In genomic region chr11:13168281-13168680, GRCh38 we compare ENCODE assay signal across 23 cellular contexts.
DNase-seq lines count a peak whose midpoint lies in the region; ATAC-seq and TF ChIP-seq lines count a peak whose summit lies in the region.
"Had no signal": no experiment of that assay in that cellular context is flagged by ENCODE, and none has a peak within 500 bp of the region (broad histone marks: within the 10 kb centered on the region; RNA-seq: fewer than 3 reads in every experiment).

No MANE protein-coding gene starts in this region.

- no peaks in the 10 kb centered on the region for H3K9me3 Mint-ChIP-seq in CD4-positive, alpha-beta T cell
- H3K9me3 Mint-ChIP-seq: activated naive CD4-positive, alpha-beta T cell treated with anti-CD3 and anti-CD28 coated beads, Interleukin-2, amount 50 U/mL, for 24 hours; activated T-helper 1 cell treated with anti-CD3 and anti-CD28 coated beads, Interleukin-12 subunit alpha, Interleukin-12 subunit beta, Interleukin-2, Interleukin-4 antibody, amounts not matched to agents 30 ng/mL and 10 ng/mL and 1 ng/mL, durations not matched to agents 14 hours and 24 hours and 36 hours; effector memory CD8-positive, alpha-beta T cell; neural crest cell; T-cell had no signal

- intact Hi-C loops in HCT116 (cut with micrococcal nuclease), result no loop called here
- intact Hi-C loops in esophagus muscularis mucosa (cut with DNase I), result no loop called here
- intact Hi-C loops in prostate gland (cut with DNase I), result no loop called here
- intact Hi-C loops in colonic mucosa (cut with DNase I), result no loop called here
- intact Hi-C loops in CD4-positive, alpha-beta T cell (cut with DNase I, micrococcal nuclease), result no loop called here

- no peak overlapping the region for H2AFZ ChIP-seq in HCT116 (ENCODE audit: low read depth, low read length, poor library complexity, severe bottlenecking)

- no peaks in the 10 kb centered on the region for H3K4me1 Mint-ChIP-seq in CD4-positive, alpha-beta T cell (ENCODE audit: low read depth)
- H3K4me1 Mint-ChIP-seq: activated CD4-positive, alpha-beta T cell treated with anti-CD3 and anti-CD28 coated beads for 36 hours; activated CD8-positive, alpha-beta memory T cell treated with anti-CD3 and anti-CD28 coated beads, Interleukin-2, amount 10 ng/mL, durations not matched to agents 7 days and 5 days; activated naive CD4-positive, alpha-beta T cell treated with anti-CD3 and anti-CD28 coated beads, Interleukin-2, amount 50 U/mL, for 24 hours; neural crest cell; T-cell had no signal

- no peak for TF ChIP-seq EP300 in esophagus muscularis mucosa (IDR thresholded peaks at IDR 0.05)

- no peak for TF ChIP-seq POLR2A in HCT116 (IDR thresholded peaks at IDR 0.05; ENCODE audit: borderline replicate concordance, extremely low read depth, insufficient read depth, insufficient read length)
- no peak for TF ChIP-seq POLR2A in esophagus muscularis mucosa (IDR thresholded peaks at IDR 0.05; ENCODE audit: low read depth)
- no peak for TF ChIP-seq POLR2A in prostate gland (IDR thresholded peaks at IDR 0.05)

- TF ChIP-seq CTCF in HCT116 (IDR thresholded peaks at IDR 0.05 in 2 of 3, conservative IDR thresholded peaks at IDR 0.05 in 1 of 3; ENCODE audit: borderline replicate concordance in 1 of 3, insufficient read depth in 1 of 3, low read depth in 2 of 3, low read length in 2 of 3) (no peak), esophagus muscularis mucosa (IDR thresholded peaks at IDR 0.05) (no peak), prostate gland (IDR thresholded peaks at IDR 0.05) (no peak), colonic mucosa (IDR thresholded peaks at IDR 0.05) (no peak)
- no peak for TF ChIP-seq CTCF in CD4-positive, alpha-beta T cell (IDR thresholded peaks at IDR 0.05)

- no peak for TF ChIP-seq RAD21 in HCT116 (IDR thresholded peaks at IDR 0.05; ENCODE audit: low read depth)

- H3K9ac ChIP-seq in HCT116 (ENCODE audit: low read length), result no peak overlapping the region
- H3K9ac ChIP-seq in colonic mucosa (ENCODE audit: low read depth in 2 of 2, low read length in 2 of 2), result no peak overlapping the region

- H4K20me1 ChIP-seq in HCT116 (ENCODE audit: insufficient read depth), result no peaks in the 10 kb centered on the region

- 78% methylated on average over 4 of the region's 4 CpGs for WGBS in esophagus muscularis mucosa
- WGBS in prostate gland, result 66% methylated on average over 4 of the region's 4 CpGs

- peaks cover 22% of the 10 kb centered on the region for H3K27me3 Mint-ChIP-seq in CD4-positive, alpha-beta T cell
- H3K27me3 Mint-ChIP-seq: activated naive CD4-positive, alpha-beta T cell treated with anti-CD3 and anti-CD28 coated beads, Interleukin-2, amount 50 U/mL, for 24 hours had no signal

- H3K4me3 ChIP-seq in HCT116 (replicated peaks in 1 of 2; ENCODE audit: low read depth in 1 of 2, low read length in 2 of 2) (no peak overlapping the region), esophagus muscularis mucosa (no peak overlapping the region), prostate gland (no peak overlapping the region), colonic mucosa (no peak overlapping the region)
- H3K4me3 ChIP-seq: heart right ventricle, suprapubic skin had no signal

- H3K27ac ChIP-seq in HCT116 (ENCODE audit: low read depth, low read length) (no peak overlapping the region), esophagus muscularis mucosa (replicated peaks in 1 of 4) (no peak overlapping the region), prostate gland (no peak overlapping the region), colonic mucosa (no peak overlapping the region)
- no peak overlapping the region for H3K27ac ChIP-seq in CD4-positive, alpha-beta T cell (ENCODE audit: low read depth, low read length)
- H3K27ac ChIP-seq: heart right ventricle, suprapubic skin had no signal

- BruUV-seq in HCT116 (replicated peaks; lab: Mats Ljungman, UMichigan), result no TSS peak

- no peaks in the 10 kb centered on the region for H3K9me2 ChIP-seq in HCT116 (ENCODE audit: insufficient read depth)

- H3K27me3 ChIP-seq in HCT116 (ENCODE audit: insufficient read depth, low read length) (no peaks in the 10 kb centered on the region), esophagus muscularis mucosa (no peaks in the 10 kb centered on the region), prostate gland (replicated peaks; ENCODE audit: insufficient read depth) (no peaks in the 10 kb centered on the region), colonic mucosa (no peaks in the 10 kb centered on the region)
- H3K27me3 ChIP-seq in CD4-positive, alpha-beta T cell (ENCODE audit: control insufficient read depth, insufficient read depth, low read length), result peaks cover 8% of the 10 kb centered on the region
- H3K27me3 ChIP-seq: suprapubic skin had no signal

- no peaks in the 10 kb centered on the region for H3K79me2 ChIP-seq in HCT116 (ENCODE audit: insufficient read depth, low read length)

- H3K9me3 ChIP-seq in HCT116 (ENCODE audit: control insufficient read depth in 1 of 2, insufficient read depth in 1 of 2, low read depth in 1 of 2, low read length in 2 of 2) (no peaks in the 10 kb centered on the region), esophagus muscularis mucosa (no peaks in the 10 kb centered on the region), prostate gland (no peaks in the 10 kb centered on the region), colonic mucosa (no peaks in the 10 kb centered on the region)
- no peaks in the 10 kb centered on the region for H3K9me3 ChIP-seq in CD4-positive, alpha-beta T cell (ENCODE audit: control insufficient read depth, low read length)
- H3K9me3 ChIP-seq: heart right ventricle, suprapubic skin had no signal

- H3K4me3 Mint-ChIP-seq in CD4-positive, alpha-beta T cell, result no peak overlapping the region
- H3K4me3 Mint-ChIP-seq: activated CD4-positive, alpha-beta T cell treated with anti-CD3 and anti-CD28 coated beads for 36 hours; activated CD8-positive, alpha-beta memory T cell treated with anti-CD3 and anti-CD28 coated beads, Interleukin-2, amount 10 ng/mL, durations not matched to agents 7 days and 5 days; activated naive CD4-positive, alpha-beta T cell treated with anti-CD3 and anti-CD28 coated beads, Interleukin-2, amount 50 U/mL, for 24 hours; activated T-helper 1 cell treated with anti-CD3 and anti-CD28 coated beads, Interleukin-12 subunit alpha, Interleukin-12 subunit beta, Interleukin-2, Interleukin-4 antibody, amounts not matched to agents 30 ng/mL and 10 ng/mL and 1 ng/mL, durations not matched to agents 14 hours and 24 hours and 36 hours; effector memory CD8-positive, alpha-beta T cell; neural crest cell; T-cell had no signal

- no peak overlapping the region for H3K4me2 ChIP-seq in HCT116 (ENCODE audit: low read length)

- peaks cover 14 to 24% of the 10 kb centered on the region in 2 experiments for H3K4me1 ChIP-seq in HCT116 (ENCODE audit: control insufficient read depth in 1 of 2, insufficient read depth in 2 of 2, low read length in 2 of 2)
- no peaks in the 10 kb centered on the region for H3K4me1 ChIP-seq in esophagus muscularis mucosa
- no peaks in the 10 kb centered on the region for H3K4me1 ChIP-seq in prostate gland (replicated peaks)
- H3K4me1 ChIP-seq in colonic mucosa, result no peaks in the 10 kb centered on the region

- RAD21 ChIA-PET in HCT116 (lab: Charles Lee; ENCODE audit: low non-redundant PET in 1 of 2, low total read pairs in 2 of 2, uncharacterized antibody in 2 of 2, unreplicated experiment in 2 of 2), result interaction anchor here in 1 of 2 experiments (1.0 kb wide), 1 partner anchor 204 kb away, joined by 3 read pairs; no protein-coding TSS in a partner anchor

- H3K36me3 ChIP-seq in HCT116 (ENCODE audit: control insufficient read depth in 1 of 2, insufficient read depth in 2 of 2, low read length in 2 of 2) (no peaks in the 10 kb centered on the region), esophagus muscularis mucosa (no peaks in the 10 kb centered on the region), prostate gland (no peaks in the 10 kb centered on the region), colonic mucosa (no peaks in the 10 kb centered on the region)
- H3K36me3 ChIP-seq: heart right ventricle, suprapubic skin had no signal

- ATAC-seq in HCT116 (peak; percentile 25; the same call in 1 of the 2 replicates), SK-N-SH treated with all-trans-retinoic acid at 6 μM for 48 hours (peak; percentile 53; the same call in 2 of the 3 replicates), HG03565 (IDR thresholded peaks at IDR 0.05; ENCODE audit: unreplicated experiment) (no peak)
- ATAC-seq in CD4-positive, alpha-beta T cell (ENCODE audit: poor library complexity), result no peak
- ATAC-seq: activated CD4-positive, alpha-beta T cell treated with anti-CD3 and anti-CD28 coated beads for 36 hours; activated CD8-positive, alpha-beta memory T cell treated with anti-CD3 and anti-CD28 coated beads, Interleukin-2, amount 10 ng/mL, durations not matched to agents 7 days and 5 days; effector memory CD8-positive, alpha-beta T cell; heart right ventricle; left ventricle myocardium superior; T-cell had no signal

- POLR2A ChIA-PET in HCT116 (lab: Charles Lee), result no interaction called here
- POLR2A ChIA-PET in CD4-positive, alpha-beta T cell (lab: Charles Lee), result no interaction called here

- no peak for DNase-seq in HCT116 (ENCODE audit: low read depth, low spot score)
- peak; percentile 37 for DNase-seq in esophagus muscularis mucosa (ENCODE audit: extremely low spot score)
- peak; percentile 37 for DNase-seq in prostate gland (ENCODE audit: low spot score)
- DNase-seq in activated CD8-positive, alpha-beta memory T cell treated with anti-CD3 and anti-CD28 coated beads for 24 hours, result no peak
- DNase-seq in colonic mucosa, result no peak
- no peak for DNase-seq in CD4-positive, alpha-beta T cell
- DNase-seq: activated CD4-positive, alpha-beta T cell treated with anti-CD3 and anti-CD28 coated beads for 36 hours; activated CD8-positive, alpha-beta memory T cell treated with anti-CD3 and anti-CD28 coated beads, Interleukin-2, amount 10 ng/mL, durations not matched to agents 7 days and 5 days; effector memory CD8-positive, alpha-beta T cell; heart right ventricle; KG1; left ventricle myocardium superior; NCI-H1092; NCI-H2081; NCI-H510A; stimulated activated CD4-positive, alpha-beta T cell treated with anti-CD3 and anti-CD28 coated beads, Interleukin-12 subunit alpha, Interleukin-12 subunit beta, amount 100 ng/mL, for 4 hours; T-cell had no signal

- no peak overlapping the region for H3K27ac Mint-ChIP-seq in CD4-positive, alpha-beta T cell
- H3K27ac Mint-ChIP-seq: activated CD4-positive, alpha-beta T cell treated with anti-CD3 and anti-CD28 coated beads for 36 hours; activated CD8-positive, alpha-beta memory T cell treated with anti-CD3 and anti-CD28 coated beads, Interleukin-2, amount 10 ng/mL, durations not matched to agents 7 days and 5 days; activated naive CD4-positive, alpha-beta T cell treated with anti-CD3 and anti-CD28 coated beads, Interleukin-2, amount 50 U/mL, for 24 hours; activated T-helper 1 cell treated with anti-CD3 and anti-CD28 coated beads, Interleukin-12 subunit alpha, Interleukin-12 subunit beta, Interleukin-2, Interleukin-4 antibody, amounts not matched to agents 30 ng/mL and 10 ng/mL and 1 ng/mL, durations not matched to agents 14 hours and 24 hours and 36 hours; effector memory CD8-positive, alpha-beta T cell; T-cell had no signal

- H3K36me3 Mint-ChIP-seq in CD4-positive, alpha-beta T cell (ENCODE audit: low read depth), result no peaks in the 10 kb centered on the region
- H3K36me3 Mint-ChIP-seq: activated CD8-positive, alpha-beta memory T cell treated with anti-CD3 and anti-CD28 coated beads, Interleukin-2, amount 10 ng/mL, durations not matched to agents 7 days and 5 days; activated naive CD4-positive, alpha-beta T cell treated with anti-CD3 and anti-CD28 coated beads, Interleukin-2, amount 50 U/mL, for 24 hours; T-cell had no signal

- CTCF ChIA-PET in HCT116 (lab: Charles Lee), result interaction anchor here (1.4 kb wide), 1 partner anchor 880 kb away, joined by 4 read pairs; no protein-coding TSS in a partner anchor
- CTCF ChIA-PET in CD4-positive, alpha-beta T cell (lab: Charles Lee), result interaction anchor here (0.8 kb wide), 1 partner anchor 10 kb away, joined by 3 read pairs; no protein-coding TSS in a partner anchor

Comparison
In these comparisons a context has a peak if more than half of its experiments do, and no peak if none do; other contexts are left out.
1. ATAC-seq: peak in HCT116 (single experiment) and SK-N-SH treated with all-trans-retinoic acid at 6 μM for 48 hours (single experiment); none in CD4-positive, alpha-beta T cell (single experiment) and HG03565 (single experiment).
2. DNase-seq: peak in esophagus muscularis mucosa (single experiment) and prostate gland (single experiment); none in HCT116 (single experiment), activated CD8-positive, alpha-beta memory T cell treated with anti-CD3 and anti-CD28 coated beads for 24 hours (single experiment), colonic mucosa (single experiment) and CD4-positive, alpha-beta T cell (0 of 10).